In the genomic region with DNA sequence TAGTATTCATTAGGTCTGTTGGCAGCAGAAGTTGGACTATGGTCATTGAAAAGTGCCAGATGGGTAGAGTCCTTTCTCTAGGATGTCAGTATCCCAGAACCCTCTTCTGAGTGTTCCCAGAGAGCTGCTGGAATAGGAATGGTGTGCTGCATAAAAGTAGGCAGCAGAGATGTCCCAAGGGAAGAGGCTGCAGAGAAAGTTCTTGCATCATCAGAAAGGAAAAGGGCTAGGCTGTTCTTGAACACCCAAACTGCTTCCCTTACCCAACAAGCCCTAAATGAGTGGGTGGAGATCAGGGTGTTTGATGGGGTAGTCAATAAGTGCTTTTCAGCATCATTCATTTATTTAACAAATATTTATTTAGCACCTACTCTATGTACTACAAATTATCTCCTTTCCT, we compare ENCODE assay signal across 14 cellular contexts. TPM values are rescaled to one million over a fixed set of nuclear protein-coding genes. Genes with fewer than 3 reads are reported as not detected.
DNase-seq lines count a peak whose midpoint lies in the region; ATAC-seq and FAIRE-seq lines count a peak whose summit lies in the region.
"Had no signal": no experiment of that assay in that cellular context is flagged by ENCODE, and none has a peak within 500 bp of the region (broad histone marks: within the 10 kb centered on the region; RNA-seq: fewer than 3 reads in every experiment).

No MANE protein-coding gene starts in this region.

- no peak for DNase-seq in activated T-cell treated with anti-CD3 and anti-CD28 coated beads, Interleukin-2, amount 50 U/mL, for 4 hours
- no peak for DNase-seq in activated T-cell treated with anti-CD3 and anti-CD28 coated beads, Interleukin-2, amount 50 U/mL, for 1 hour
- DNase-seq in NCI-H69 (lab: John Stamatoyannopoulos, UW) = peak; percentile 43
- DNase-seq in effector memory CD4-positive, alpha-beta T cell = no peak
- DNase-seq in small intestine = no peak
- DNase-seq in NOMO-1 (lab: John Stamatoyannopoulos, UW; ENCODE audit: unreplicated experiment in 2 of 2) = no peak
- DNase-seq in LoVo (ENCODE audit: low spot score) = no peak
- DNase-seq: heart right ventricle, left ventricle myocardium superior, NCI-H1048, nucleus accumbens, Right ventricle myocardium superior, WERI-Rb-1 had no signal

- peaks cover 28% of the 10 kb centered on the region for H3K36me3 ChIP-seq in effector memory CD4-positive, alpha-beta T cell (ENCODE audit: control insufficient read depth, insufficient read depth, low read length)
- peaks cover 4 to 14% of the 10 kb centered on the region in 2 donors for H3K36me3 ChIP-seq in small intestine (ENCODE audit: control insufficient read depth in 2 of 2, insufficient read depth in 2 of 2, low read length in 2 of 2)
- H3K36me3 ChIP-seq: WERI-Rb-1 had no signal

- H3K4me3 ChIP-seq in effector memory CD4-positive, alpha-beta T cell (ENCODE audit: insufficient read depth, low read depth, low read length, poor library complexity, severe bottlenecking) = peak overlapping the region; percentile 82
- H3K4me3 ChIP-seq in small intestine (ENCODE audit: low read depth in 1 of 2, low read length in 2 of 2) = no peak overlapping the region
- H3K4me3 ChIP-seq: heart right ventricle had no signal

- H3K27ac ChIP-seq in effector memory CD4-positive, alpha-beta T cell (ENCODE audit: insufficient read depth, low read length, poor library complexity, severe bottlenecking) = peak overlapping the region; percentile 64
- peak overlapping the region; percentile 14 to 98 for H3K27ac ChIP-seq in small intestine (ENCODE audit: low read depth in 1 of 2, low read length in 1 of 2)
- H3K27ac ChIP-seq: WERI-Rb-1 had no signal

- peaks cover 49% of the 10 kb centered on the region for H3K4me1 ChIP-seq in effector memory CD4-positive, alpha-beta T cell (ENCODE audit: control insufficient read depth, insufficient read depth, low read length, poor library complexity, severe bottlenecking)
- peaks cover 10 to 14% of the 10 kb centered on the region in 2 donors for H3K4me1 ChIP-seq in small intestine (ENCODE audit: control insufficient read depth in 2 of 2, insufficient read depth in 1 of 2, low read depth in 1 of 2, low read length in 1 of 2)

- ATAC-seq in activated T-cell treated with anti-CD3 and anti-CD28 coated beads, Interleukin-2, amount 50 U/mL, for 4 hours = no peak
- no peak for ATAC-seq in HG02938 (IDR thresholded peaks at IDR 0.05; ENCODE audit: unreplicated experiment)
- ATAC-seq: heart right ventricle, left ventricle myocardium superior had no signal

- H3K4me3 Mint-ChIP-seq in activated T-cell treated with anti-CD3 and anti-CD28 coated beads, Interleukin-2, amount 50 U/mL, for 4 hours = peak overlapping the region; percentile 98

- H3K9me3 Mint-ChIP-seq in activated T-cell treated with anti-CD3 and anti-CD28 coated beads, Interleukin-2, amount 50 U/mL, for 4 hours = no peaks in the 10 kb centered on the region

- no peak for FAIRE-seq in small intestine (lab: Jason Lieb, UNC)

- H3K9me3 ChIP-seq in effector memory CD4-positive, alpha-beta T cell (ENCODE audit: control insufficient read depth, low read length) = no peaks in the 10 kb centered on the region
- no peaks in the 10 kb centered on the region for H3K9me3 ChIP-seq in small intestine (ENCODE audit: control insufficient read depth, low read depth)
- H3K9me3 ChIP-seq: heart right ventricle had no signal

- peaks cover 22% of the 10 kb centered on the region for H3K36me3 Mint-ChIP-seq in activated T-cell treated with anti-CD3 and anti-CD28 coated beads, Interleukin-2, amount 50 U/mL, for 4 hours (ENCODE audit: insufficient read depth)

- H3K4me1 Mint-ChIP-seq in activated T-cell treated with anti-CD3 and anti-CD28 coated beads, Interleukin-2, amount 50 U/mL, for 4 hours (ENCODE audit: low read depth) = peaks cover 86% of the 10 kb centered on the region

- H3K27me3 Mint-ChIP-seq in activated T-cell treated with anti-CD3 and anti-CD28 coated beads, Interleukin-2, amount 50 U/mL, for 4 hours (ENCODE audit: low read depth) = no peaks in the 10 kb centered on the region

- no peaks in the 10 kb centered on the region for H3K27me3 ChIP-seq in effector memory CD4-positive, alpha-beta T cell (replicated peaks; ENCODE audit: control insufficient read depth, insufficient read depth, low read length, poor library complexity, severe bottlenecking)
- H3K27me3 ChIP-seq in small intestine (ENCODE audit: control insufficient read depth in 2 of 2, insufficient read depth in 2 of 2, low read length in 2 of 2) = no peaks in the 10 kb centered on the region
- H3K27me3 ChIP-seq: heart right ventricle had no signal

RNA-seq across cellular contexts. Expression of gene DGKA, which starts 3.4 kb away (rescaled TPM):
- total RNA-seq in activated T-cell treated with anti-CD3 and anti-CD28 coated beads, Interleukin-2, amount 50 U/mL, for 4 hours = 100 to 1,000 TPM; 132 to 164 (median 153) TPM
- 100 to 1,000 TPM in 2 of 3 donors, 10 to 100 TPM in 1; 41.3 to 386 (median 318) TPM for polyA plus RNA-seq in small intestine

RNA-seq across cellular contexts. Expression of gene PYM1, which starts 6.6 kb away (rescaled TPM):
- total RNA-seq in activated T-cell treated with anti-CD3 and anti-CD28 coated beads, Interleukin-2, amount 50 U/mL, for 4 hours = 10 to 100 TPM; 24.9 to 30.0 (median 28.4) TPM
- polyA plus RNA-seq in small intestine = 10 to 100 TPM; 57.7 to 85.7 (median 65.1) TPM

RNA-seq across cellular contexts. Expression of gene PMEL, which starts 31.5 kb away (rescaled TPM):
- under 1 TPM in 2 of 3 donors, not detected in 1; 0.13 to 0.41 TPM for total RNA-seq in activated T-cell treated with anti-CD3 and anti-CD28 coated beads, Interleukin-2, amount 50 U/mL, for 4 hours
- 1 to 10 TPM; 1.8 to 3.1 (median 2.2) TPM for polyA plus RNA-seq in small intestine

RNA-seq across cellular contexts. Expression of gene CDK2, which starts 32.3 kb away (rescaled TPM):
- total RNA-seq in activated T-cell treated with anti-CD3 and anti-CD28 coated beads, Interleukin-2, amount 50 U/mL, for 4 hours = 10 to 100 TPM; 65.4 to 80.1 (median 74.1) TPM
- polyA plus RNA-seq in small intestine = 10 to 100 TPM in 1 of 3 donors, 1 to 10 TPM in 2; 7.6 to 20.8 (median 9.7) TPM

RNA-seq across cellular contexts. Expression of gene RAB5B, which starts 39.5 kb away (rescaled TPM):
- 10 to 100 TPM; 18.5 to 27.5 (median 22.6) TPM for total RNA-seq in activated T-cell treated with anti-CD3 and anti-CD28 coated beads, Interleukin-2, amount 50 U/mL, for 4 hours
- 10 to 100 TPM; 45.8 to 49.4 (median 47.5) TPM for polyA plus RNA-seq in small intestine
